1 cellular context compared by ENCODE assay signal in genomic region chr9:91164724-91165520, GRCh38.
TF ChIP-seq lines count a peak whose summit lies in the region.

No MANE protein-coding gene starts in this region.

TF ChIP-seq in WTC11, 78 proteins besides CTCF, POLR2A, EP300 and RAD21 (continued from another document):
- no peak for TF ChIP-seq ARID4B (CRISPR knock-in tag; IDR thresholded peaks at IDR 0.05; ENCODE audit: borderline replicate concordance)
- TF ChIP-seq ZNF425 (CRISPR knock-in tag; conservative IDR thresholded peaks at IDR 0.05): no peak
- TF ChIP-seq GTF2I (CRISPR knock-in tag; conservative IDR thresholded peaks at IDR 0.05): no peak
- no peak for TF ChIP-seq ZNF532 (CRISPR knock-in tag; IDR thresholded peaks at IDR 0.05; ENCODE audit: borderline replicate concordance)
- no peak for TF ChIP-seq PRRX2 (CRISPR knock-in tag; IDR thresholded peaks at IDR 0.05)
- no peak for TF ChIP-seq TEAD4 (CRISPR knock-in tag; IDR thresholded peaks at IDR 0.05)
- TF ChIP-seq HMGA2 (CRISPR knock-in tag; IDR thresholded peaks at IDR 0.05): no peak
- TF ChIP-seq JAZF1 (CRISPR knock-in tag; IDR thresholded peaks at IDR 0.05): no peak
- TF ChIP-seq USF1 (CRISPR knock-in tag; IDR thresholded peaks at IDR 0.05): no peak
- TF ChIP-seq STAT6 (CRISPR knock-in tag; conservative IDR thresholded peaks at IDR 0.05; ENCODE audit: low read depth): no peak
